In genomic region chr10:21978191-21978862, GRCh38 we compare ENCODE assay signal across 15 cellular contexts. TPM values are rescaled to one million over a fixed set of nuclear protein-coding genes. Genes with fewer than 3 reads are reported as not detected.
DNase-seq lines count a peak whose midpoint lies in the region; ATAC-seq and TF ChIP-seq lines count a peak whose summit lies in the region.
"Had no signal": no experiment of that assay in that cellular context is flagged by ENCODE, and none has a peak within 500 bp of the region (broad histone marks: within the 10 kb centered on the region; RNA-seq: fewer than 3 reads in every experiment).

No MANE protein-coding gene starts in this region.

- no peak overlapping the region for H2AFZ ChIP-seq in Loucy (ENCODE audit: low read length)

- intact Hi-C loops in left cardiac atrium (cut with DNase I) = no loop called here

- no peak for TF ChIP-seq CTCF in Loucy (conservative IDR thresholded peaks at IDR 0.05; ENCODE audit: low read length)
- TF ChIP-seq CTCF in cardiac fibroblast (IDR thresholded peaks at IDR 0.05; ENCODE audit: low read depth, low read length) = no peak

- H3K4me1 ChIP-seq in Loucy (ENCODE audit: insufficient read depth, low read length, poor library complexity, severe bottlenecking) = peaks cover 43% of the 10 kb centered on the region
- H3K4me1 ChIP-seq: BLaER1 had no signal

- H3F3A ChIP-seq in Loucy (ENCODE audit: low read depth) = no peaks in the 10 kb centered on the region

- no peaks in the 10 kb centered on the region for H3K9me3 ChIP-seq in Loucy (ENCODE audit: insufficient read depth, low read depth, low read length)
- H3K9me3 ChIP-seq: BLaER1 had no signal

- H3K79me2 ChIP-seq in Loucy (ENCODE audit: insufficient read depth, low read length) = peaks cover 99% of the 10 kb centered on the region

- H3K9ac ChIP-seq in Loucy (ENCODE audit: low read depth, low read length, poor library complexity, severe bottlenecking) = peak overlapping the region; percentile 7
- H3K9ac ChIP-seq: BLaER1 had no signal

- peaks cover 38% of the 10 kb centered on the region for H4K20me1 ChIP-seq in Loucy (ENCODE audit: insufficient read depth, low read length, poor library complexity, severe bottlenecking)
- H4K20me1 ChIP-seq: BLaER1 had no signal

- ATAC-seq in left cardiac atrium (no peak), GM18858 (IDR thresholded peaks at IDR 0.05; ENCODE audit: unreplicated experiment) (no peak)
- ATAC-seq: activated T-helper 17 cell treated with anti-CD3 and anti-CD28 coated beads, Interleukin-2, amount 50 U/mL, for 72 hours; left lobe of liver; T-cell had no signal

- no peak overlapping the region for H3K4me3 ChIP-seq in Loucy (ENCODE audit: low read length, poor library complexity, severe bottlenecking)
- H3K4me3 ChIP-seq in cardiac fibroblast (replicated peaks in 1 of 2; ENCODE audit: low read depth in 2 of 2, low read length in 2 of 2) = no peak overlapping the region
- H3K4me3 ChIP-seq: BLaER1 had no signal

- no peaks in the 10 kb centered on the region for H3K9me2 ChIP-seq in Loucy (replicated peaks; ENCODE audit: low read depth, low read length)

- no peaks in the 10 kb centered on the region for H3K27me3 ChIP-seq in Loucy (ENCODE audit: insufficient read depth, low read length, poor library complexity, severe bottlenecking)
- H3K27me3 ChIP-seq: BLaER1 had no signal

- peak overlapping the region; percentile 26 for H3K4me2 ChIP-seq in Loucy (ENCODE audit: low read depth, low read length, poor library complexity, severe bottlenecking)
- H3K4me2 ChIP-seq: BLaER1 had no signal

- DNase-seq in Daoy (ENCODE audit: low read depth) (peak; percentile 15), cardiac fibroblast (ENCODE audit: low read depth in 2 of 2) (peak; percentile 25 to 49), kidney tubule cell (ENCODE audit: low spot score) (peak; percentile 30), AML-193 (lab: John Stamatoyannopoulos, UW) (no peak), left cardiac atrium (no peak), NCI-H345 (lab: John Stamatoyannopoulos, UW) (no peak)
- DNase-seq: activated CD4-positive, alpha-beta T cell treated with anti-CD3 and anti-CD28 coated beads for 48 hours; foreskin melanocyte; NCI-H187; T-cell had no signal

- no peaks in the 10 kb centered on the region for H3K36me3 ChIP-seq in Loucy (ENCODE audit: insufficient read depth, low read length)
- H3K36me3 ChIP-seq: BLaER1 had no signal

RNA-seq across cellular contexts. Expression of gene DNAJC1, which starts 25.2 kb away (rescaled TPM):
- total RNA-seq in Daoy (2014; rRNA removed; shearing (Covaris generic)) = 29.9 and 35.0 TPM in 2 replicates
- 10 to 100 TPM; 16.1 to 20.8 TPM for total RNA-seq in left cardiac atrium

Comparison
In these comparisons a context has a peak if more than half of its experiments do, and no peak if none do; other contexts are left out.
1. DNase-seq: peak in Daoy (single experiment), cardiac fibroblast (2 of 2) and kidney tubule cell (single experiment); none in AML-193 (0 of 2), left cardiac atrium (single experiment) and NCI-H345 (single experiment).